In genomic region chr3:25430942-25431570, GRCh38 we compare ENCODE assay signal across 20 cellular contexts. TPM values are rescaled to one million over a fixed set of nuclear protein-coding genes. Genes with fewer than 3 reads are reported as not detected.
A peak's percentile ranks its signal among the peaks of the same experiment; 100 is the strongest.
DNase-seq lines count a peak whose midpoint lies in the region; ATAC-seq, FAIRE-seq and TF ChIP-seq lines count a peak whose summit lies in the region.
"Had no signal": no experiment of that assay in that cellular context is flagged by ENCODE, and none has a peak within 500 bp of the region (broad histone marks: within the 10 kb centered on the region; RNA-seq: fewer than 3 reads in every experiment).

No MANE protein-coding gene starts in this region.

- H3K4me3 ChIP-seq in ascending aorta (peak overlapping the region; percentile 70), endothelial cell of umbilical vein (replicated peaks in 1 of 3; ENCODE audit: insufficient read depth in 1 of 3, low read depth in 1 of 3, low read length in 3 of 3) (peak overlapping the region; percentile 75 to 100 (median 96)), tibial artery (peak overlapping the region; percentile 66 to 78)

- TF ChIP-seq POLR2A in endothelial cell of umbilical vein (IDR thresholded peaks at IDR 0.05; ENCODE audit: low read depth, low read length) = no peak

- H4K20me1 ChIP-seq in endothelial cell of umbilical vein (replicated peaks; ENCODE audit: control insufficient read depth, extremely low read depth, insufficient read depth, low read length) = no peaks in the 10 kb centered on the region

- H3K79me2 ChIP-seq in endothelial cell of umbilical vein (ENCODE audit: control insufficient read depth, insufficient read depth, low read length) = peaks cover 73% of the 10 kb centered on the region

- peak overlapping the region in 1 of 2 donors; percentile 93 for H3K27ac ChIP-seq in ascending aorta
- H3K27ac ChIP-seq in endothelial cell of umbilical vein (ENCODE audit: insufficient read depth, low read depth, low read length) = peak overlapping the region; percentile 96
- peak overlapping the region; percentile 79 to 85 for H3K27ac ChIP-seq in tibial artery

- no peaks in the 10 kb centered on the region for H3K36me3 Mint-ChIP-seq in nephron (ENCODE audit: low read depth)
- H3K36me3 Mint-ChIP-seq: activated CD4-positive, alpha-beta memory T cell treated with anti-CD3 and anti-CD28 coated beads for 36 hours; CD8-positive, alpha-beta memory T cell; memory B cell had no signal

- H3K27me3 Mint-ChIP-seq in nephron (ENCODE audit: low read depth) = peaks cover 3% of the 10 kb centered on the region

- H3K4me1 Mint-ChIP-seq in nephron = peaks cover 58% of the 10 kb centered on the region
- H3K4me1 Mint-ChIP-seq: activated T-helper 17 cell treated with anti-CD3 and anti-CD28 coated beads, Interleukin-2, amount 50 U/mL, for 72 hours had no signal

- POLR2A ChIA-PET in endothelial cell of umbilical vein (lab: Charles Lee) = interaction anchor here (0.6 to 0.7 kb wide), 2 partner anchors 165 to 409 kb away, joined by 3 to 4 read pairs; no protein-coding TSS in a partner anchor

- no peaks in the 10 kb centered on the region for H3K36me3 ChIP-seq in ascending aorta
- H3K36me3 ChIP-seq in endothelial cell of umbilical vein (ENCODE audit: control insufficient read depth in 2 of 2, extremely low read depth in 1 of 2, insufficient read depth in 2 of 2, low read length in 2 of 2) = no peaks in the 10 kb centered on the region
- no peaks in the 10 kb centered on the region for H3K36me3 ChIP-seq in tibial artery

- dilution Hi-C loops in endothelial cell of umbilical vein (cut with MboI; ENCODE audit: extremely low pct_ligation_motif_present, low sequenced_read_pairs) = no loop called here

- peak overlapping the region; percentile 10 for H2AFZ ChIP-seq in endothelial cell of umbilical vein (ENCODE audit: low read depth, low read length)

- no peak for FAIRE-seq in endothelial cell of umbilical vein (lab: Jason Lieb, UNC)

- peak overlapping the region; percentile 98 for H3K9ac ChIP-seq in endothelial cell of umbilical vein (replicated peaks; ENCODE audit: extremely low read depth, insufficient read depth, low read length)

- peak overlapping the region; percentile 94 to 99 (median 98) for H3K4me3 Mint-ChIP-seq in nephron
- H3K4me3 Mint-ChIP-seq: activated CD4-positive, alpha-beta memory T cell treated with anti-CD3 and anti-CD28 coated beads for 36 hours; activated T-helper 17 cell treated with anti-CD3 and anti-CD28 coated beads, Interleukin-2, amount 50 U/mL, for 72 hours; CD8-positive, alpha-beta memory T cell; memory B cell had no signal

- no peak for ATAC-seq in GM21576 (IDR thresholded peaks at IDR 0.05; ENCODE audit: unreplicated experiment)
- ATAC-seq: activated T-helper 17 cell treated with anti-CD3 and anti-CD28 coated beads, Interleukin-2, amount 50 U/mL, for 72 hours had no signal

- TF ChIP-seq CTCF in ascending aorta (IDR thresholded peaks at IDR 0.05) (no peak), endothelial cell of umbilical vein (IDR thresholded peaks at IDR 0.05; ENCODE audit: extremely low read depth in 1 of 2, insufficient read depth in 1 of 2, low read depth in 1 of 2, low read length in 2 of 2) (no peak), nephron (IDR thresholded peaks at IDR 0.05; ENCODE audit: unreplicated experiment in 3 of 3) (no peak), tibial artery (IDR thresholded peaks at IDR 0.05) (no peak)

- no peaks in the 10 kb centered on the region for H3K9me1 ChIP-seq in endothelial cell of umbilical vein (replicated peaks; ENCODE audit: control insufficient read depth, extremely low read depth, insufficient read depth, low read length)

- intact Hi-C loops in ascending aorta (cut with DNase I) (no loop called here), endothelial cell of umbilical vein (cut with micrococcal nuclease) (loop anchor here (1.0 to 5.0 kb wide), 2 partner anchors 62 to 351 kb away; partner anchors contain the start of gene NGLY1), tibial artery (cut with DNase I; ENCODE audit: low total_unique reads) (loop anchor here (5.0 kb wide), 1 partner anchor 36 kb away; no protein-coding TSS in a partner anchor)

- CTCF ChIA-PET in endothelial cell of umbilical vein (lab: Charles Lee) = interaction anchor here (1.7 to 2.6 kb wide), 2 partner anchors 9 to 163 kb away, joined by 6 to 21 read pairs; no protein-coding TSS in a partner anchor

- H3K27me3 ChIP-seq in ascending aorta (no peaks in the 10 kb centered on the region), endothelial cell of umbilical vein (ENCODE audit: control insufficient read depth in 2 of 2, insufficient read depth in 2 of 2, low read length in 2 of 2) (no peaks in the 10 kb centered on the region), tibial artery (no peaks in the 10 kb centered on the region)

- DNase-seq in ascending aorta (ENCODE audit: low spot score in 2 of 2) = no peak
- DNase-seq in endothelial cell of umbilical vein (ENCODE audit: low read depth, low spot score) = peak; percentile 69
- no peak for DNase-seq in tibial artery
- DNase-seq in NCI-H2107 (lab: John Stamatoyannopoulos, UW) = no peak
- no peak for DNase-seq in HCEC 1CT
- DNase-seq in NCI-H2171 (lab: John Stamatoyannopoulos, UW) = no peak
- DNase-seq: activated CD4-positive, alpha-beta memory T cell treated with anti-CD3 and anti-CD28 coated beads for 36 hours; anterior cingulate cortex; CD8-positive, alpha-beta memory T cell; GF-D8; Karpas-422; NCI-H1694 treated with DMSO at 0.1 percent for 48 hours; NCI-H748 treated with DMSO at 0.1 percent for 48 hours; posterior cingulate gyrus; stimulated activated naive CD4-positive, alpha-beta T cell; T-helper 9 cell had no signal

- peak overlapping the region; percentile 99 to 100 (median 99) for H3K27ac Mint-ChIP-seq in nephron
- H3K27ac Mint-ChIP-seq: activated CD4-positive, alpha-beta memory T cell treated with anti-CD3 and anti-CD28 coated beads for 36 hours; activated T-helper 17 cell treated with anti-CD3 and anti-CD28 coated beads, Interleukin-2, amount 50 U/mL, for 72 hours; CD8-positive, alpha-beta memory T cell; memory B cell had no signal

- H3K4me1 ChIP-seq in ascending aorta (no peaks in the 10 kb centered on the region), endothelial cell of umbilical vein (ENCODE audit: control insufficient read depth, extremely low read depth, insufficient read depth, low read length) (peaks cover 40% of the 10 kb centered on the region), tibial artery (peaks cover 0 to 52% (median 6%) of the 10 kb centered on the region in 4 donors)

- H3K9me3 ChIP-seq in ascending aorta (no peaks in the 10 kb centered on the region), endothelial cell of umbilical vein (replicated peaks; ENCODE audit: control insufficient read depth, insufficient read depth, low read length) (no peaks in the 10 kb centered on the region), tibial artery (no peaks in the 10 kb centered on the region)

- peak overlapping the region; percentile 99 for H3K4me2 ChIP-seq in endothelial cell of umbilical vein (ENCODE audit: insufficient read depth, low read length)

- no peaks in the 10 kb centered on the region for H3K9me3 Mint-ChIP-seq in nephron
- H3K9me3 Mint-ChIP-seq: activated CD4-positive, alpha-beta memory T cell treated with anti-CD3 and anti-CD28 coated beads for 36 hours; activated T-helper 17 cell treated with anti-CD3 and anti-CD28 coated beads, Interleukin-2, amount 50 U/mL, for 72 hours; memory B cell had no signal

- no TSS peak for BruUV-seq in endothelial cell of umbilical vein (replicated peaks; lab: Mats Ljungman, UMichigan)

TF ChIP-seq in endothelial cell of umbilical vein, 7 proteins besides CTCF, POLR2A, EP300 and RAD21:
- no peak for TF ChIP-seq MYC (IDR thresholded peaks at IDR 0.05; ENCODE audit: low read depth, low read length)
- no peak for TF ChIP-seq FOS (IDR thresholded peaks at IDR 0.05; ENCODE audit: borderline replicate concordance, insufficient read depth, low read length)
- no peak for TF ChIP-seq GATA2 (IDR thresholded peaks at IDR 0.05; ENCODE audit: insufficient read depth, insufficient read length, low read depth, low read length)
- no peak for TF ChIP-seq JUN (IDR thresholded peaks at IDR 0.05; ENCODE audit: borderline replicate concordance, insufficient read depth, insufficient read length, low read depth)
- TF ChIP-seq POLR2AphosphoS5 (IDR thresholded peaks at IDR 0.05; ENCODE audit: insufficient read depth, low read depth, low read length) = no peak
- TF ChIP-seq EZH2 (IDR thresholded peaks at IDR 0.05; ENCODE audit: borderline replicate concordance, low read depth, low read length, severe bottlenecking) = no peak
- no peak for TF ChIP-seq MAX (IDR thresholded peaks at IDR 0.05; ENCODE audit: insufficient read depth, insufficient read length)

RNA-seq across cellular contexts. Expression of gene RARB, which starts 3.0 kb away (rescaled TPM):
- total RNA-seq in ascending aorta (52.7 TPM), endothelial cell of umbilical vein (19.3 and 23.4 TPM in 2 replicates)
- 13.6 and 15.3 TPM in 2 replicates for polyA plus RNA-seq in endothelial cell of umbilical vein
- polyA plus RNA-seq in endothelial cell of umbilical vein (2011; cell fraction: cytosol; rRNA removed) = 17.9 and 18.9 TPM in 2 replicates
- polyA plus RNA-seq in endothelial cell of umbilical vein (2011; cell fraction: nucleus; rRNA removed) = 27.6 and 30.3 TPM in 2 replicates
- polyA plus RNA-seq in endothelial cell of umbilical vein (2012) = 34.3 and 35.5 TPM in 2 replicates
- 44.0 and 59.0 TPM in 2 replicates for polyA minus RNA-seq in endothelial cell of umbilical vein
- polyA minus RNA-seq in endothelial cell of umbilical vein (2011; cell fraction: cytosol; rRNA and poly(A)+ RNA removed) = not detected
- 127 and 202 TPM in 2 replicates for polyA minus RNA-seq in endothelial cell of umbilical vein (2011; cell fraction: nucleus; rRNA and poly(A)+ RNA removed)
- total RNA-seq: activated CD4-positive, alpha-beta memory T cell treated with anti-CD3 and anti-CD28 coated beads for 36 hours; activated T-helper 17 cell treated with anti-CD3 and anti-CD28 coated beads, Interleukin-2, amount 50 U/mL, for 72 hours; CD8-positive, alpha-beta memory T cell had no signal
- polyA plus RNA-seq: CD8-positive, alpha-beta memory T cell had no signal
